Comparison of ENCODE assay signal across 29 cellular contexts in genomic region chr11:62632492-62632891, GRCh38. TPM values are rescaled to one million over a fixed set of nuclear protein-coding genes. Genes with fewer than 3 reads are reported as not detected.
DNase-seq lines count a peak whose midpoint lies in the region; ATAC-seq and TF ChIP-seq lines count a peak whose summit lies in the region.
"Had no signal": no experiment of that assay in that cellular context is flagged by ENCODE, and none has a peak within 500 bp of the region (broad histone marks: within the 10 kb centered on the region; RNA-seq: fewer than 3 reads in every experiment).

No MANE protein-coding gene starts in this region.

- H3K9me3 ChIP-seq in endodermal cell (ENCODE audit: control insufficient read depth, low read length) (no peaks in the 10 kb centered on the region), mesenchymal stem cell (ENCODE audit: control insufficient read depth, low read length) (no peaks in the 10 kb centered on the region)
- H3K9me3 ChIP-seq: mucosa of descending colon, pancreas, right atrium auricular region, testis, uterus had no signal

- peaks cover 45% of the 10 kb centered on the region for H3K79me1 ChIP-seq in mesenchymal stem cell (replicated peaks; ENCODE audit: low read length, poor library complexity, severe bottlenecking)

- H2BK15ac ChIP-seq in mesenchymal stem cell (ENCODE audit: low read depth, poor library complexity, severe bottlenecking) = no peak overlapping the region

- H3K4me1 Mint-ChIP-seq in activated T-cell treated with anti-CD3 and anti-CD28 coated beads, Interleukin-2, amount 50 U/mL, for 72 hours (ENCODE audit: low read depth) = peaks cover 18% of the 10 kb centered on the region
- peaks cover 20 to 37% (median 24%) of the 10 kb centered on the region in 3 donors for H3K4me1 Mint-ChIP-seq in T-cell
- H3K4me1 Mint-ChIP-seq in endodermal cell = no peaks in the 10 kb centered on the region
- H3K4me1 Mint-ChIP-seq in stimulated activated effector memory CD8-positive, alpha-beta T cell treated with anti-CD3 and anti-CD28 coated beads, Interleukin-12 subunit alpha, Interleukin-12 subunit beta, amount 100 ng/mL, for 72 hours = no peaks in the 10 kb centered on the region
- H3K4me1 Mint-ChIP-seq: nephron had no signal

- no peak overlapping the region for H4K8ac ChIP-seq in mesenchymal stem cell (ENCODE audit: low read length)

- no peak for DNase-seq in activated T-cell treated with anti-CD3 and anti-CD28 coated beads, Interleukin-2, amount 50 U/mL, for 72 hours
- no peak for DNase-seq in activated T-cell treated with anti-CD3 and anti-CD28 coated beads, Interleukin-2, amount 50 U/mL, for 1 hour
- no peak for DNase-seq in T-cell
- no peak for DNase-seq in endodermal cell
- no peak for DNase-seq in stimulated activated effector memory CD8-positive, alpha-beta T cell treated with anti-CD3 and anti-CD28 coated beads, Interleukin-12 subunit alpha, Interleukin-12 subunit beta, amount 100 ng/mL, for 72 hours (ENCODE audit: low spot score in 2 of 2)
- DNase-seq in SIG-M5 (lab: John Stamatoyannopoulos, UW) = no peak
- DNase-seq in mesenchymal stem cell = no peak
- DNase-seq: activated CD4-positive, alpha-beta memory T cell treated with anti-CD3 and anti-CD28 coated beads, Interleukin-2, amount 10 ng/mL, durations not matched to agents 7 days and 5 days; activated gamma-delta T cell; AML-193; amygdala; CD4-positive, CD25-positive, alpha-beta regulatory T cell; effector CD8-positive, alpha-beta T cell; immature natural killer cell; KBM-7; left cardiac atrium; mucosa of descending colon; NCI-H1092 treated with DMSO at 0.1 percent for 48 hours; NCI-H187; NCI-H510A treated with DMSO at 0.1 percent for 48 hours; pancreas; small intestine; stimulated activated naive CD8-positive, alpha-beta T cell treated with anti-CD3 and anti-CD28 coated beads, Interleukin-15, Interleukin-2, amounts not matched to agents 100 U/mL and 50 U/mL, for 24 hours; T-helper 2 cell; testis; uterus had no signal

- no peaks in the 10 kb centered on the region for H3K27me3 Mint-ChIP-seq in activated T-cell treated with anti-CD3 and anti-CD28 coated beads, Interleukin-2, amount 50 U/mL, for 72 hours (ENCODE audit: low read depth)
- no peaks in the 10 kb centered on the region for H3K27me3 Mint-ChIP-seq in T-cell
- H3K27me3 Mint-ChIP-seq in endodermal cell (ENCODE audit: insufficient read depth) = no peaks in the 10 kb centered on the region
- H3K27me3 Mint-ChIP-seq: activated CD4-positive, alpha-beta memory T cell treated with anti-CD3 and anti-CD28 coated beads, Interleukin-2, amount 10 ng/mL, durations not matched to agents 7 days and 5 days; CD4-positive, CD25-positive, alpha-beta regulatory T cell had no signal

- H3K27ac Mint-ChIP-seq in activated T-cell treated with anti-CD3 and anti-CD28 coated beads, Interleukin-2, amount 50 U/mL, for 72 hours = peak overlapping the region; percentile 14
- peak overlapping the region; percentile 28 to 31 for H3K27ac Mint-ChIP-seq in T-cell
- peak overlapping the region; percentile 26 for H3K27ac Mint-ChIP-seq in endodermal cell
- peak overlapping the region; percentile 56 for H3K27ac Mint-ChIP-seq in stimulated activated effector memory CD8-positive, alpha-beta T cell treated with anti-CD3 and anti-CD28 coated beads, Interleukin-12 subunit alpha, Interleukin-12 subunit beta, amount 100 ng/mL, for 72 hours
- H3K27ac Mint-ChIP-seq: activated CD4-positive, alpha-beta memory T cell treated with anti-CD3 and anti-CD28 coated beads, Interleukin-2, amount 10 ng/mL, durations not matched to agents 7 days and 5 days; nephron had no signal

- no peak overlapping the region for H3K14ac ChIP-seq in mesenchymal stem cell (ENCODE audit: low read length in 2 of 2)

- POLR2A ChIA-PET in T-cell (lab: Charles Lee) = interaction anchor here in 1 of 2 donors (0.6 to 0.7 kb wide), 2 partner anchors 15 to 23 kb away, joined by 4 to 5 read pairs; no protein-coding TSS in a partner anchor

- no peak overlapping the region for H2BK120ac ChIP-seq in mesenchymal stem cell (ENCODE audit: low read depth, low read length)

- H3K18ac ChIP-seq in mesenchymal stem cell (ENCODE audit: low read depth in 1 of 2, low read length in 2 of 2) = no peak overlapping the region

- no peak overlapping the region for H3K4ac ChIP-seq in mesenchymal stem cell (ENCODE audit: low read depth in 1 of 2, low read length in 2 of 2)

- H3K4me1 ChIP-seq in endodermal cell (ENCODE audit: control insufficient read depth, insufficient read depth, low read length) (no peaks in the 10 kb centered on the region), mesenchymal stem cell (ENCODE audit: control insufficient read depth, insufficient read depth, low read depth, low read length) (no peaks in the 10 kb centered on the region)
- H3K4me1 ChIP-seq: pancreas, right atrium auricular region, testis, uterus had no signal

- no peak overlapping the region for H2AFZ ChIP-seq in mesenchymal stem cell (ENCODE audit: low read depth, low read length)

- no peak overlapping the region for H3K4me3 Mint-ChIP-seq in activated T-cell treated with anti-CD3 and anti-CD28 coated beads, Interleukin-2, amount 50 U/mL, for 72 hours
- no peak overlapping the region for H3K4me3 Mint-ChIP-seq in T-cell
- no peak overlapping the region for H3K4me3 Mint-ChIP-seq in endodermal cell
- no peak overlapping the region for H3K4me3 Mint-ChIP-seq in stimulated activated effector memory CD8-positive, alpha-beta T cell treated with anti-CD3 and anti-CD28 coated beads, Interleukin-12 subunit alpha, Interleukin-12 subunit beta, amount 100 ng/mL, for 72 hours
- H3K4me3 Mint-ChIP-seq: activated CD4-positive, alpha-beta memory T cell treated with anti-CD3 and anti-CD28 coated beads, Interleukin-2, amount 10 ng/mL, durations not matched to agents 7 days and 5 days; CD4-positive, CD25-positive, alpha-beta regulatory T cell; immature natural killer cell; nephron had no signal

- TF ChIP-seq CTCF in endodermal cell (conservative IDR thresholded peaks at IDR 0.05) = no peak

- no peak overlapping the region for H3K27ac ChIP-seq in endodermal cell (ENCODE audit: low read depth, low read length)
- no peak overlapping the region for H3K27ac ChIP-seq in mesenchymal stem cell (ENCODE audit: low read length, poor library complexity, severe bottlenecking)
- H3K27ac ChIP-seq: pancreas, right atrium auricular region, testis, uterus had no signal

- H2AK5ac ChIP-seq in mesenchymal stem cell (ENCODE audit: low read length, severe bottlenecking) = no peak overlapping the region

- H3K9me3 Mint-ChIP-seq in activated T-cell treated with anti-CD3 and anti-CD28 coated beads, Interleukin-2, amount 50 U/mL, for 72 hours = no peaks in the 10 kb centered on the region
- H3K9me3 Mint-ChIP-seq in T-cell = no peaks in the 10 kb centered on the region
- H3K9me3 Mint-ChIP-seq in endodermal cell = no peaks in the 10 kb centered on the region
- no peaks in the 10 kb centered on the region for H3K9me3 Mint-ChIP-seq in stimulated activated effector memory CD8-positive, alpha-beta T cell treated with anti-CD3 and anti-CD28 coated beads, Interleukin-12 subunit alpha, Interleukin-12 subunit beta, amount 100 ng/mL, for 72 hours
- H3K9me3 Mint-ChIP-seq: activated CD4-positive, alpha-beta memory T cell treated with anti-CD3 and anti-CD28 coated beads, Interleukin-2, amount 10 ng/mL, durations not matched to agents 7 days and 5 days; CD4-positive, CD25-positive, alpha-beta regulatory T cell; immature natural killer cell; nephron had no signal

- CTCF ChIA-PET in T-cell (lab: Charles Lee) = no interaction called here

- no peak overlapping the region for H3K23ac ChIP-seq in mesenchymal stem cell (ENCODE audit: low read length in 2 of 2)

- H3K36me3 Mint-ChIP-seq in activated T-cell treated with anti-CD3 and anti-CD28 coated beads, Interleukin-2, amount 50 U/mL, for 72 hours (ENCODE audit: insufficient read depth in 2 of 2) = peaks cover 16 to 43% of the 10 kb centered on the region in 2 donors
- H3K36me3 Mint-ChIP-seq in T-cell (peaks cover 67% of the 10 kb centered on the region), endodermal cell (ENCODE audit: low read depth) (peaks cover 82% of the 10 kb centered on the region)
- H3K36me3 Mint-ChIP-seq in stimulated activated effector memory CD8-positive, alpha-beta T cell treated with anti-CD3 and anti-CD28 coated beads, Interleukin-12 subunit alpha, Interleukin-12 subunit beta, amount 100 ng/mL, for 72 hours = peaks cover 100% of the 10 kb centered on the region

- no peak overlapping the region for H2BK12ac ChIP-seq in mesenchymal stem cell (ENCODE audit: low read length in 2 of 2)

- H2BK5ac ChIP-seq in mesenchymal stem cell (ENCODE audit: low read depth, low read length, poor library complexity, severe bottlenecking) = no peak overlapping the region

- no peak overlapping the region for H3K4me3 ChIP-seq in endodermal cell (ENCODE audit: low read length)
- H3K4me3 ChIP-seq in mesenchymal stem cell (ENCODE audit: insufficient read depth in 1 of 2, low read depth in 1 of 2, low read length in 2 of 2) = no peak overlapping the region
- H3K4me3 ChIP-seq: mucosa of descending colon, pancreas, right atrium auricular region, testis, uterus had no signal

- H3K4me2 ChIP-seq in mesenchymal stem cell (ENCODE audit: low read length, poor library complexity, severe bottlenecking) = no peak overlapping the region

- no peak for ATAC-seq in activated T-cell treated with anti-CD3 and anti-CD28 coated beads, Interleukin-2, amount 50 U/mL, for 72 hours (replicated peaks in 1 of 2)
- ATAC-seq in T-cell (replicated peaks in 1 of 4) (no peak), GM21576 (IDR thresholded peaks at IDR 0.05; ENCODE audit: unreplicated experiment) (no peak)
- no peak for ATAC-seq in stimulated activated effector memory CD8-positive, alpha-beta T cell treated with anti-CD3 and anti-CD28 coated beads, Interleukin-12 subunit alpha, Interleukin-12 subunit beta, amount 100 ng/mL, for 72 hours
- ATAC-seq: left cardiac atrium; mucosa of descending colon; stimulated activated naive CD8-positive, alpha-beta T cell treated with anti-CD3 and anti-CD28 coated beads, Interleukin-15, Interleukin-2, amounts not matched to agents 100 U/mL and 50 U/mL, for 24 hours had no signal

- H3K9ac ChIP-seq in endodermal cell (ENCODE audit: extremely low read depth, low read length, poor library complexity, severe bottlenecking) (no peak overlapping the region), mesenchymal stem cell (ENCODE audit: low read length) (no peak overlapping the region)

- H3K27me3 ChIP-seq in endodermal cell (ENCODE audit: control insufficient read depth, insufficient read depth, low read length, poor library complexity, severe bottlenecking) (no peaks in the 10 kb centered on the region), mesenchymal stem cell (ENCODE audit: control insufficient read depth in 1 of 2, insufficient read depth in 1 of 2, low read length in 2 of 2) (no peaks in the 10 kb centered on the region)
- H3K27me3 ChIP-seq: pancreas, right atrium auricular region, testis, uterus had no signal

- H3K36me3 ChIP-seq in endodermal cell (ENCODE audit: control insufficient read depth, insufficient read depth, low read length) (peaks cover 94% of the 10 kb centered on the region), mesenchymal stem cell (ENCODE audit: control insufficient read depth in 1 of 2, insufficient read depth in 2 of 2, low read depth in 1 of 2, low read length in 2 of 2) (peaks cover 77 to 98% of the 10 kb centered on the region in 2 experiments)
- H3K36me3 ChIP-seq: uterus had no signal

- 95 to 98% methylated on average over 5 to 6 of the region's 6 CpGs for WGBS in endodermal cell (ENCODE audit: insufficient coverage in 1 of 2, insufficient read length in 1 of 2), 2 experiments
- WGBS in mesenchymal stem cell = 97% methylated on average over 6 of the region's 6 CpGs

- no peak overlapping the region for H4K91ac ChIP-seq in mesenchymal stem cell (ENCODE audit: low read length)

RNA-seq across cellular contexts. Expression of gene B3GAT3, which starts 10.7 kb away (rescaled TPM):
- total RNA-seq in activated T-cell treated with anti-CD3 and anti-CD28 coated beads, Interleukin-2, amount 50 U/mL, for 72 hours = 10 to 100 TPM; 72.2 to 79.9 TPM
- total RNA-seq in T-cell (10 to 100 TPM; 59.0 to 94.5 (median 90.5) TPM), endodermal cell (10 to 100 TPM; 38.6 to 53.9 TPM)
- polyA plus RNA-seq in endodermal cell (2013, experiment 1 of 2) = 35.8 TPM
- polyA plus RNA-seq in endodermal cell (2013, experiment 2 of 2) = 35.8 TPM
- polyA plus RNA-seq in mesenchymal stem cell (2013, experiment 1 of 2) = 32.5 TPM
- 32.5 TPM for polyA plus RNA-seq in mesenchymal stem cell (2013, experiment 2 of 2)

RNA-seq across cellular contexts. Expression of gene GANAB, which starts 13.9 kb away (rescaled TPM):
- 100 to 1,000 TPM; 310 to 312 TPM for total RNA-seq in activated T-cell treated with anti-CD3 and anti-CD28 coated beads, Interleukin-2, amount 50 U/mL, for 72 hours
- 100 to 1,000 TPM; 216 to 278 (median 257) TPM for total RNA-seq in T-cell
- total RNA-seq in endodermal cell = 100 to 1,000 TPM; 377 to 402 TPM
- polyA plus RNA-seq in endodermal cell (2013, experiment 1 of 2) = 276 TPM
- polyA plus RNA-seq in endodermal cell (2013, experiment 2 of 2) = 258 TPM
- 245 TPM for polyA plus RNA-seq in mesenchymal stem cell (2013, experiment 1 of 2)
- 237 TPM for polyA plus RNA-seq in mesenchymal stem cell (2013, experiment 2 of 2)

RNA-seq across cellular contexts. Expression of gene ROM1, which starts 19.4 kb away (rescaled TPM):
- total RNA-seq in activated T-cell treated with anti-CD3 and anti-CD28 coated beads, Interleukin-2, amount 50 U/mL, for 72 hours = 1 to 10 TPM; 5.1 to 6.7 TPM
- total RNA-seq in T-cell (1 to 10 TPM; 1.6 to 4.5 (median 3.5) TPM), endodermal cell (1 to 10 TPM in 1 of 2 donors, under 1 TPM in 1; 0.71 to 1.3 TPM)
- 0.71 TPM for polyA plus RNA-seq in endodermal cell (2013, experiment 1 of 2)
- 1.2 TPM for polyA plus RNA-seq in endodermal cell (2013, experiment 2 of 2)
- 2.5 TPM for polyA plus RNA-seq in mesenchymal stem cell (2013, experiment 1 of 2)
- 2.3 TPM for polyA plus RNA-seq in mesenchymal stem cell (2013, experiment 2 of 2)

RNA-seq across cellular contexts. Expression of gene EML3, which starts 19.9 kb away (rescaled TPM):
- total RNA-seq in activated T-cell treated with anti-CD3 and anti-CD28 coated beads, Interleukin-2, amount 50 U/mL, for 72 hours = 100 to 1,000 TPM; 132 to 148 TPM
- total RNA-seq in T-cell (100 to 1,000 TPM; 160 to 372 (median 328) TPM), endodermal cell (10 to 100 TPM; 51.5 to 57.7 TPM)
- 27.2 TPM for polyA plus RNA-seq in endodermal cell (2013, experiment 1 of 2)
- polyA plus RNA-seq in endodermal cell (2013, experiment 2 of 2) = 23.1 TPM
- polyA plus RNA-seq in mesenchymal stem cell (2013, experiment 1 of 2) = 30.1 TPM
- polyA plus RNA-seq in mesenchymal stem cell (2013, experiment 2 of 2) = 29.3 TPM

RNA-seq across cellular contexts. Expression of gene INTS5, which starts 20.6 kb away (rescaled TPM):
- total RNA-seq in activated T-cell treated with anti-CD3 and anti-CD28 coated beads, Interleukin-2, amount 50 U/mL, for 72 hours = 10 to 100 TPM; 25.0 to 26.1 TPM
- 10 to 100 TPM; 14.4 to 39.0 (median 34.8) TPM for total RNA-seq in T-cell
- 10 to 100 TPM; 19.0 to 21.6 TPM for total RNA-seq in endodermal cell
- 15.4 TPM for polyA plus RNA-seq in endodermal cell (2013, experiment 1 of 2)
- 14.1 TPM for polyA plus RNA-seq in endodermal cell (2013, experiment 2 of 2)
- polyA plus RNA-seq in mesenchymal stem cell (2013, experiment 1 of 2) = 7.9 TPM
- 7.7 TPM for polyA plus RNA-seq in mesenchymal stem cell (2013, experiment 2 of 2)
